1 cellular context compared by ENCODE assay signal in the genomic region with DNA sequence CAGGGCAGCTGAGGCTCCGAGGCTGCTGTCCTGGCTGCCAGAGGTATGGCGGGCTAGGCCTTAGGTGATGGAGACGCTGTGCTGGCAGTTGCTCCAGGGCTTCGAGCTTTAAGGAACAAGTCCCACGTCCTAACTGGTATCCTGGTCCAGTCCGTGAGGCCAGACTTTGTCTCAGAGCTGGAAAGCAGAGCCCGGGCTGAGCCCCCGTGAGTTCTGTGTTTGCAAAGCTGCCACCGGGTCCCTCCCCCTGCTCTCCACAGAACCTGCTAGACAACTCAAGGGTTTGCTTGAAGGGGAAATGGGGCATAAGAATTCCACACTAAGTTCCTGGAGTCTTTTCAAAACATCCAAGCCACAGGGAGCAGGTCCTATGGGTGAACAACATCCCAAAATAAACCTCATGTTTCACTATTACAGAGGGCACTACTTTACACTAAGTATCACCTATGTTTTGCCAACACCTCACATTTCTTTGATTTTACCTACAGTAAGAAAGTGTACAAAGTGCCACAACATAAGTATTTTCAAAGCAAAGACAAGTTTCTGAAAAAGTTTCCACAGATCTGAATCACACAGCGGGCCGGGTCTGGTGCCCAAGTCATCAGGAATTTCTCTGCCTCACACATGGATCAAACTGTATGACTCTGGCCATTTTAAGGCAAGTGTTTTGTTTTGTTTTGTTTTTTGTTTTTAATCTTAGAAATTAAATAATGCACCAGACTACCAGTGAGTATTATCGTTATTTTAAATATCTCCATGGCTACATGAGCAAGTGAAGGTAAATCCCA.
TF ChIP-seq lines count a peak whose summit lies in the region.

No MANE protein-coding gene starts in this region.

TF ChIP-seq in GM23338, 12 proteins besides CTCF, POLR2A, EP300 and RAD21 (continued from another document):
- no peak for TF ChIP-seq EZH2phosphoT487 (IDR thresholded peaks at IDR 0.05; ENCODE audit: unreplicated experiment)
